Comparison of ENCODE assay signal across 28 cellular contexts in genomic region chr2:234830853-234831252, GRCh38.
DNase-seq lines count a peak whose midpoint lies in the region; ATAC-seq, FAIRE-seq and TF ChIP-seq lines count a peak whose summit lies in the region.
"Had no signal": no experiment of that assay in that cellular context is flagged by ENCODE, and none has a peak within 500 bp of the region (broad histone marks: within the 10 kb centered on the region; RNA-seq: fewer than 3 reads in every experiment).

No MANE protein-coding gene starts in this region.

- no peak overlapping the region for H3K23ac ChIP-seq in H9 (ENCODE audit: insufficient read length, low read depth, low read length)
- H3K23ac ChIP-seq in IMR-90 (ENCODE audit: low read depth, low read length), result no peak overlapping the region
- H3K23ac ChIP-seq in mesenchymal stem cell (ENCODE audit: low read length in 2 of 2), result no peak overlapping the region

- H3K9me3 ChIP-seq in H9 (ENCODE audit: control insufficient read depth, low read depth, low read length) (no peaks in the 10 kb centered on the region), IMR-90 (ENCODE audit: control insufficient read depth, insufficient read depth, low read length) (no peaks in the 10 kb centered on the region), mesenchymal stem cell (ENCODE audit: control insufficient read depth, low read length) (no peaks in the 10 kb centered on the region), heart right ventricle (no peaks in the 10 kb centered on the region)
- H3K9me3 ChIP-seq: BE2C, BLaER1 had no signal

- H4K20me1 ChIP-seq in H9 (ENCODE audit: control insufficient read depth, insufficient read depth, insufficient read length) (no peaks in the 10 kb centered on the region), IMR-90 (ENCODE audit: insufficient read depth, low read length) (no peaks in the 10 kb centered on the region)
- H4K20me1 ChIP-seq: BLaER1 had no signal

- H2BK12ac ChIP-seq in H9 (ENCODE audit: insufficient read length, low read depth, low read length) (no peak overlapping the region), mesenchymal stem cell (ENCODE audit: low read length in 2 of 2) (no peak overlapping the region)

- H3K36me3 ChIP-seq in IMR-90 (ENCODE audit: control insufficient read depth, insufficient read depth, low read length) (no peaks in the 10 kb centered on the region), bronchial epithelial cell (ENCODE audit: control insufficient read depth, insufficient read depth, low read length) (no peaks in the 10 kb centered on the region), mesenchymal stem cell (ENCODE audit: control insufficient read depth in 1 of 2, insufficient read depth in 2 of 2, low read depth in 1 of 2, low read length in 2 of 2) (no peaks in the 10 kb centered on the region), heart right ventricle (no peaks in the 10 kb centered on the region)
- H3K36me3 ChIP-seq: BE2C, BLaER1 had no signal

- no peaks in the 10 kb centered on the region for H3K23me2 ChIP-seq in H9 (ENCODE audit: insufficient read length, low read depth, low read length, poor library complexity, severe bottlenecking)

- peaks cover 6% of the 10 kb centered on the region for H3K9me1 ChIP-seq in IMR-90 (ENCODE audit: insufficient read depth, low read length)

- TF ChIP-seq CTCF in H9 (conservative IDR thresholded peaks at IDR 0.05) (no peak), IMR-90 (conservative IDR thresholded peaks at IDR 0.05; ENCODE audit: low read depth, low read length) (no peak), bronchial epithelial cell (IDR thresholded peaks at IDR 0.05; ENCODE audit: insufficient read depth, low read length, severe bottlenecking) (no peak), heart right ventricle (IDR thresholded peaks at IDR 0.05) (no peak)

- DNase-seq in H9 (no peak), IMR-90 (no peak), bronchial epithelial cell (ENCODE audit: low read depth) (no peak), mesenchymal stem cell (no peak), NOMO-1 treated with dmso at 0.1 percent for 144 hours (lab: John Stamatoyannopoulos, UW; ENCODE audit: unreplicated experiment) (no peak), heart right ventricle (no peak), superior temporal gyrus (ENCODE audit: extremely low spot score) (no peak)
- DNase-seq: 8988T; ACHN; BE2C; C1 segment of cervical spinal cord; CD4-positive, alpha-beta memory T cell; CD4-positive, CD25-positive, alpha-beta regulatory T cell; CD8-positive, alpha-beta memory T cell; COR-L47; DMS 273 treated with DMSO at 0.1 percent for 48 hours; DMS153; DMS53; DMS79; DND-41; EL; GDM1 had no signal

- H3K27ac ChIP-seq in H9 (ENCODE audit: insufficient read length, low read depth, low read length) (no peak overlapping the region), IMR-90 (ENCODE audit: insufficient read depth, low read length) (no peak overlapping the region), mesenchymal stem cell (ENCODE audit: low read length, poor library complexity, severe bottlenecking) (no peak overlapping the region), heart right ventricle (no peak overlapping the region)
- H3K27ac ChIP-seq: BLaER1 had no signal

- H2AFZ ChIP-seq in H9 (ENCODE audit: low read length), result no peak overlapping the region
- no peak overlapping the region for H2AFZ ChIP-seq in IMR-90 (replicated peaks; ENCODE audit: low read length, poor library complexity)
- no peak overlapping the region for H2AFZ ChIP-seq in mesenchymal stem cell (ENCODE audit: low read depth, low read length)

- WGBS in H9 (ENCODE audit: extremely low coverage, insufficient read length, low lambda C conversion rate), result no CpG with 5 or more reads among the region's 2 CpGs
- no CpG with 5 or more reads among the region's 2 CpGs for WGBS in IMR-90 (ENCODE audit: extremely low coverage in 2 of 2, insufficient read length in 1 of 2), 2 experiments
- 87% methylated on average over 2 of the region's 2 CpGs for WGBS in mesenchymal stem cell
- WGBS in heart right ventricle, 2 donors, result 83 to 91% methylated on average over 2 of the region's 2 CpGs

- no peak overlapping the region for H2BK5ac ChIP-seq in H9 (ENCODE audit: insufficient read length, low read length)
- no peak overlapping the region for H2BK5ac ChIP-seq in IMR-90 (ENCODE audit: low read depth, low read length, poor library complexity, severe bottlenecking)
- H2BK5ac ChIP-seq in mesenchymal stem cell (ENCODE audit: low read depth, low read length, poor library complexity, severe bottlenecking), result no peak overlapping the region

- CTCF ChIA-PET in IMR-90 (lab: Yijun Ruan, JAX), result no interaction called here

- H4K91ac ChIP-seq in H9 (ENCODE audit: insufficient read length, low read depth, low read length) (no peak overlapping the region), IMR-90 (ENCODE audit: insufficient read depth, low read depth, low read length) (no peak overlapping the region), mesenchymal stem cell (ENCODE audit: low read length) (no peak overlapping the region)

- H3K4me1 Mint-ChIP-seq in H9, result peaks cover 3 to 18% of the 10 kb centered on the region in 2 experiments
- H3K4me1 Mint-ChIP-seq: CD14-positive monocyte; CD4-positive, alpha-beta memory T cell; CD4-positive, CD25-positive, alpha-beta regulatory T cell; CD8-positive, alpha-beta memory T cell had no signal

- H2BK120ac ChIP-seq in H9 (ENCODE audit: low read depth, low read length, poor library complexity, severe bottlenecking) (no peak overlapping the region), IMR-90 (ENCODE audit: low read depth, low read length) (peak overlapping the region; percentile 3; the same call in 1 of the 2 replicates), mesenchymal stem cell (ENCODE audit: low read depth, low read length) (no peak overlapping the region)

- H3K27me3 ChIP-seq in H9 (ENCODE audit: insufficient read depth, low read length), result no peaks in the 10 kb centered on the region
- no peaks in the 10 kb centered on the region for H3K27me3 ChIP-seq in IMR-90 (ENCODE audit: control insufficient read depth, insufficient read depth, low read length)
- H3K27me3 ChIP-seq in bronchial epithelial cell (ENCODE audit: control insufficient read depth, insufficient read depth, low read length), result no peaks in the 10 kb centered on the region
- no peaks in the 10 kb centered on the region for H3K27me3 ChIP-seq in mesenchymal stem cell (ENCODE audit: control insufficient read depth in 1 of 2, insufficient read depth in 1 of 2, low read length in 2 of 2)
- H3K27me3 ChIP-seq in heart right ventricle, result no peaks in the 10 kb centered on the region
- H3K27me3 ChIP-seq: BE2C, BLaER1 had no signal

- peaks cover 0 to 2% (median 0%) of the 10 kb centered on the region in 3 experiments; a peak in 2 of 7 replicates for H3K36me3 Mint-ChIP-seq in H9 (ENCODE audit: insufficient read depth in 1 of 3, low read depth in 3 of 3)
- H3K36me3 Mint-ChIP-seq: CD14-positive monocyte; CD4-positive, alpha-beta memory T cell; CD4-positive, CD25-positive, alpha-beta regulatory T cell; CD8-positive, alpha-beta memory T cell had no signal

- H3K27ac Mint-ChIP-seq in H9, result no peak overlapping the region
- H3K27ac Mint-ChIP-seq: CD14-positive monocyte; CD4-positive, alpha-beta memory T cell; CD4-positive, CD25-positive, alpha-beta regulatory T cell; CD8-positive, alpha-beta memory T cell had no signal

- H3K18ac ChIP-seq in H9 (ENCODE audit: insufficient read length, low read depth, low read length), result no peak overlapping the region
- no peak overlapping the region for H3K18ac ChIP-seq in IMR-90 (ENCODE audit: low read depth, low read length)
- peak overlapping the region in 1 of 2 experiments; percentile 29 for H3K18ac ChIP-seq in mesenchymal stem cell (ENCODE audit: low read depth in 1 of 2, low read length in 2 of 2)

- no peak overlapping the region for H3K4me3 Mint-ChIP-seq in H9
- H3K4me3 Mint-ChIP-seq: CD14-positive monocyte; CD4-positive, alpha-beta memory T cell; CD4-positive, CD25-positive, alpha-beta regulatory T cell; CD8-positive, alpha-beta memory T cell had no signal

- no peak overlapping the region for H3K4me2 ChIP-seq in H9 (ENCODE audit: insufficient read depth, insufficient read length, low read length)
- H3K4me2 ChIP-seq in IMR-90 (ENCODE audit: low read depth, low read length), result no peak overlapping the region
- H3K4me2 ChIP-seq in mesenchymal stem cell (ENCODE audit: low read length, poor library complexity, severe bottlenecking), result no peak overlapping the region
- H3K4me2 ChIP-seq: BLaER1 had no signal

- H3K4ac ChIP-seq in H9 (ENCODE audit: low read depth, low read length) (no peak overlapping the region), IMR-90 (ENCODE audit: low read depth, low read length) (peak overlapping the region; percentile 8; the same call in 1 of the 2 replicates), mesenchymal stem cell (ENCODE audit: low read depth in 1 of 2, low read length in 2 of 2) (no peak overlapping the region)

- no peaks in the 10 kb centered on the region for H3K9me3 Mint-ChIP-seq in H9
- H3K9me3 Mint-ChIP-seq: CD4-positive, alpha-beta memory T cell; CD4-positive, CD25-positive, alpha-beta regulatory T cell had no signal

- H3T11ph ChIP-seq in H9 (ENCODE audit: low read length), result no peak overlapping the region

- peak; percentile 68 for FAIRE-seq in bronchial epithelial cell (lab: Jason Lieb, UNC)
- FAIRE-seq: A204.1, GM12878, GM12892, GM18507 had no signal

- TF ChIP-seq RAD21 in IMR-90 (IDR thresholded peaks at IDR 0.05; ENCODE audit: low read length), result no peak

- H4K5ac ChIP-seq in H9 (ENCODE audit: insufficient read length, low read depth, low read length), result no peak overlapping the region
- no peak overlapping the region for H4K5ac ChIP-seq in IMR-90 (ENCODE audit: low read depth, low read length)

- H2AK5ac ChIP-seq in H9 (ENCODE audit: insufficient read length, low read length), result no peak overlapping the region
- H2AK5ac ChIP-seq in IMR-90 (ENCODE audit: low read depth, low read length), result peak overlapping the region; percentile 29; the same call in 1 of the 2 replicates
- peak overlapping the region; percentile 33 for H2AK5ac ChIP-seq in mesenchymal stem cell (ENCODE audit: low read length, severe bottlenecking)

- H4K8ac ChIP-seq in H9 (replicated peaks; ENCODE audit: insufficient read length, low read depth, low read length), result peak overlapping the region; percentile 70
- H4K8ac ChIP-seq in IMR-90 (ENCODE audit: low read depth in 2 of 2, low read length in 2 of 2), result no peak overlapping the region
- no peak overlapping the region for H4K8ac ChIP-seq in mesenchymal stem cell (ENCODE audit: low read length)

- no peak overlapping the region for H3K56ac ChIP-seq in H9 (ENCODE audit: insufficient read length, low read depth, low read length)
- H3K56ac ChIP-seq in IMR-90 (ENCODE audit: extremely low read depth, insufficient read depth, low read length), result no peak overlapping the region

- H2BK15ac ChIP-seq in H9 (ENCODE audit: low read depth, low read length) (no peak overlapping the region), IMR-90 (ENCODE audit: low read depth, low read length) (peak overlapping the region; percentile 15; the same call in 1 of the 3 replicates), mesenchymal stem cell (ENCODE audit: low read depth, poor library complexity, severe bottlenecking) (no peak overlapping the region)

- H3K4me1 ChIP-seq in H9 (ENCODE audit: insufficient read depth, low read length) (no peaks in the 10 kb centered on the region), IMR-90 (ENCODE audit: control insufficient read depth, insufficient read depth, low read length) (peaks cover 4% of the 10 kb centered on the region), mesenchymal stem cell (ENCODE audit: control insufficient read depth, insufficient read depth, low read depth, low read length) (peaks cover 9% of the 10 kb centered on the region), heart right ventricle (peaks cover 0 to 7% (median 0%) of the 10 kb centered on the region in 9 donors)
- H3K4me1 ChIP-seq: BLaER1 had no signal

- H3K79me1 ChIP-seq in H9 (ENCODE audit: insufficient read depth, low read depth, low read length, poor library complexity, severe bottlenecking) (no peaks in the 10 kb centered on the region), IMR-90 (ENCODE audit: low read depth in 1 of 2, low read length in 2 of 2) (0 out of 4 replicates have a peak, but pooled peaks cover 0 to 3% of the 10 kb centered on the region in 2 experiments), mesenchymal stem cell (replicated peaks; ENCODE audit: low read length, poor library complexity, severe bottlenecking) (peaks cover 3% of the 10 kb centered on the region)

- in situ Hi-C loops in IMR-90 (cut with MboI; ENCODE audit: low sequenced_read_pairs), result no loop called here

- no peak overlapping the region for H3K14ac ChIP-seq in H9 (ENCODE audit: insufficient read depth, low read length)
- no peak overlapping the region for H3K14ac ChIP-seq in IMR-90 (replicated peaks; ENCODE audit: low read depth, low read length)
- no peak overlapping the region for H3K14ac ChIP-seq in mesenchymal stem cell (ENCODE audit: low read length in 2 of 2)

- BruUV-seq in IMR-90 (replicated peaks; lab: Mats Ljungman, UMichigan), result no TSS peak

- TF ChIP-seq POLR2A in IMR-90 (IDR thresholded peaks at IDR 0.05; ENCODE audit: low read depth, low read length), result no peak

- H3K4me3 ChIP-seq in IMR-90 (ENCODE audit: insufficient read depth, low read depth, low read length) (no peak overlapping the region), bronchial epithelial cell (ENCODE audit: low read depth, low read length) (no peak overlapping the region), mesenchymal stem cell (ENCODE audit: insufficient read depth in 1 of 2, low read depth in 1 of 2, low read length in 2 of 2) (no peak overlapping the region), heart right ventricle (no peak overlapping the region)
- H3K4me3 ChIP-seq: BLaER1, GM12878 had no signal

- no peaks in the 10 kb centered on the region for H3K27me3 Mint-ChIP-seq in H9 (ENCODE audit: low read depth)

- H3K9ac ChIP-seq in H9 (ENCODE audit: extremely low read depth, insufficient read length, low read length) (no peak overlapping the region), IMR-90 (ENCODE audit: low read depth, low read length) (no peak overlapping the region), mesenchymal stem cell (ENCODE audit: low read length) (no peak overlapping the region)
- H3K9ac ChIP-seq: BLaER1 had no signal

- no peaks in the 10 kb centered on the region for H3K79me2 ChIP-seq in H9 (ENCODE audit: insufficient read depth, low read length)

- POLR2A ChIA-PET in IMR-90 (lab: Charles Lee; ENCODE audit: unreplicated experiment), result no interaction called here

- H2BK20ac ChIP-seq in H9 (ENCODE audit: low read depth, low read length, poor library complexity, severe bottlenecking) (no peak overlapping the region), IMR-90 (ENCODE audit: low read depth, low read length) (no peak overlapping the region)

- H2AK9ac ChIP-seq in IMR-90 (replicated peaks; ENCODE audit: low read depth, low read length, poor library complexity), result peak overlapping the region; percentile 9

- ATAC-seq in IMR-90 (ENCODE audit: low read depth) (no peak), heart right ventricle (no peak)
- ATAC-seq: GM12878 had no signal

- intact Hi-C loops in IMR-90 (cut with micrococcal nuclease), result no loop called here
- intact Hi-C loops in heart right ventricle (cut with DNase I), result no loop called here

- dilution Hi-C loops in IMR-90 (cut with HindIII; ENCODE audit: low sequenced_read_pairs, unreplicated experiment), result no loop called here
